ENCODE assay signal across 15 cellular contexts in the genomic region with DNA sequence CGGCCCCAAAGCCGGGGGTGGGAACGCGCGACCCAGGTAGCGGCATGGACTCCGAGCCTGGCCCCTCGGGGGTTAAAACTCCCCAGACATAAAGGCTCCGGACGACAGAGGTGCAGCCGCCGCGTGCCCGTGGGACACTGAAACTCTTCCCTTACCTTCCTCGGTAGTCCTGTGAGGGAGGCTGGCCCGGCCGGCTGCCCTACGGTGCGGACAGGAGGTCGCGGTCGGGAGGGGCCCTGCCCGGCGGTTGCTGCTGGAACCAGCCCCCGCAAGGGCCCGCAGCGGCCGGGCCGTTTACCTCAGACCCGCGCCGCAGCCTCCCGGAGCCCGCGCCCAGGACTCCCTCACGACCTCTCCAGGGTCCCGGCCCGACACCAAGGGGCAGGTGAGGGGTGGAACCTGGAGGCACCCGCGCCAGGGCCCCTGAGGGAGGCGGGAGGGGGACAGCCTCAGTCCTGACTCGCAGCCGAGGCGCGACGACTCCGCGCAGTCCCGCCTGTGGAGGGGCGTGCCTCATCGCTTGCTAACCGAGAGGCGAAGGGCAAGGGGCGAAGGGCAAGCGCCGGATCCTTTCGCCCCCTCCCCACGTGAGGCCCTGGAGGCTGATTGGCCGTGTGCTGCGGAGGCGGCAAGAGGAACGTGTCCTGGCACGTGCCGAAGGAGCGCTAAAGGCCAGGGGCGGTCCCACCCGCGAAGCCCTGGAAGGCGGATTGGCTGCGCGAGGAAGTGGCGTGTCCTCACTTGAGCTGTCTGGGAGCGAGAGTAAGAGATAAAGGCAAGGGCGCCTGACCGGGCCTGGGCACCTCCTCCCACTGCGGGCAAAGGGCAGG. TPM values are rescaled to one million over a fixed set of nuclear protein-coding genes. Genes with fewer than 3 reads are reported as not detected.
DNase-seq lines count a peak whose midpoint lies in the region; ATAC-seq and TF ChIP-seq lines count a peak whose summit lies in the region.
"Had no signal": no experiment of that assay in that cellular context is flagged by ENCODE, and none has a peak within 500 bp of the region (broad histone marks: within the 10 kb centered on the region; RNA-seq: fewer than 3 reads in every experiment).

UPB1 (plus strand) TSS at position 798 of the 830 bp plus-strand sequence. CDS start 72 bp downstream, outside the sequence.

- H3K36me3 ChIP-seq in NT2/D1 (ENCODE audit: insufficient read depth, insufficient read length, low read length) = no peaks in the 10 kb centered on the region
- H3K36me3 ChIP-seq in mesendoderm (ENCODE audit: control insufficient read depth, insufficient read depth, low read length) = no peaks in the 10 kb centered on the region
- H3K36me3 ChIP-seq in thymus (ENCODE audit: control insufficient read depth, insufficient read depth) = peaks cover 3% of the 10 kb centered on the region
- H3K36me3 ChIP-seq: cardiac muscle cell, spleen had no signal

- H3K18ac ChIP-seq in mesendoderm (ENCODE audit: low read length) = peak within 1 kb of the TSS; percentile 2

- no peak within 1 kb of the TSS for H2BK120ac ChIP-seq in mesendoderm (ENCODE audit: low read depth, low read length)

- H3K23ac ChIP-seq in mesendoderm (ENCODE audit: low read length) = no peak within 1 kb of the TSS

- H3K27me3 ChIP-seq in NT2/D1 (ENCODE audit: insufficient read depth, insufficient read length) (peaks cover 62% of the 10 kb centered on the region), foreskin keratinocyte (peaks cover 41% of the 10 kb centered on the region), mesendoderm (ENCODE audit: insufficient read depth, low read length, poor library complexity) (peaks cover 13% of the 10 kb centered on the region), thymus (ENCODE audit: control insufficient read depth, insufficient read depth) (peaks cover 27% of the 10 kb centered on the region)

- H3K27ac ChIP-seq in foreskin keratinocyte (no peak within 1 kb of the TSS), mesendoderm (ENCODE audit: low read depth, low read length) (no peak within 1 kb of the TSS), thymus (ENCODE audit: low read depth) (no peak within 1 kb of the TSS)
- H3K27ac ChIP-seq: cardiac muscle cell, HL-60, SK-N-MC, spleen had no signal

- ATAC-seq in foreskin keratinocyte (peak; percentile 24), GM18870 (IDR thresholded peaks at IDR 0.05; ENCODE audit: unreplicated experiment) (no peak), GM18517 (IDR thresholded peaks at IDR 0.05; ENCODE audit: unreplicated experiment) (no peak)
- ATAC-seq: activated T-helper 17 cell treated with anti-CD3 and anti-CD28 coated beads, Interleukin-2, amount 50 U/mL, for 72 hours had no signal

- no peak within 1 kb of the TSS for H3K4ac ChIP-seq in mesendoderm (ENCODE audit: low read depth, low read length)

- no peak within 1 kb of the TSS for H2AK5ac ChIP-seq in mesendoderm (ENCODE audit: low read length)

- no CpG with 5 or more reads among the region's 76 CpGs for WGBS in mesendoderm (ENCODE audit: extremely low coverage, insufficient coverage, low lambda C conversion rate)
- WGBS in thymus = 40% methylated on average over 76 of the region's 76 CpGs

- DNase-seq in NT2/D1 (ENCODE audit: low read depth, low spot score) = no peak
- no peak for DNase-seq in foreskin keratinocyte
- DNase-seq in mesendoderm = no peak
- no peak for DNase-seq in GM19238 (ENCODE audit: insufficient read length, low spot score)
- no peak for DNase-seq in glomerular visceral epithelial cell (ENCODE audit: extremely low spot score)
- DNase-seq: activated CD4-positive, CD25-positive, alpha-beta regulatory T cell; NCI-H1048; spleen had no signal

- H3K4me1 ChIP-seq in NT2/D1 (ENCODE audit: insufficient read depth, insufficient read length) (peaks cover 3% of the 10 kb centered on the region), foreskin keratinocyte (no peaks in the 10 kb centered on the region), mesendoderm (ENCODE audit: control insufficient read depth, low read depth, low read length) (no peaks in the 10 kb centered on the region), thymus (ENCODE audit: control insufficient read depth, insufficient read depth, low read length) (peaks cover 35% of the 10 kb centered on the region)

- peak within 1 kb of the TSS; percentile 76 for H3K9ac ChIP-seq in NT2/D1 (ENCODE audit: insufficient read length, low read depth)
- H3K9ac ChIP-seq in mesendoderm (ENCODE audit: low read length) = peak within 1 kb of the TSS; percentile 23

- no peak within 1 kb of the TSS for H2BK5ac ChIP-seq in mesendoderm (ENCODE audit: low read length)

- no peak for TF ChIP-seq CTCF in foreskin keratinocyte (conservative IDR thresholded peaks at IDR 0.05)

- H3K79me1 ChIP-seq in mesendoderm (ENCODE audit: low read length) = no peaks in the 10 kb centered on the region

- peak within 1 kb of the TSS; percentile 43 for H3K4me2 ChIP-seq in mesendoderm (ENCODE audit: low read length)

- H3K79me2 ChIP-seq in mesendoderm (ENCODE audit: control insufficient read depth, insufficient read depth, low read length) = no peaks in the 10 kb centered on the region

- H3K56ac ChIP-seq in mesendoderm (ENCODE audit: low read length) = peak within 1 kb of the TSS; percentile 62

- H3K9me3 ChIP-seq in NT2/D1 (ENCODE audit: insufficient read depth, low read length) (no peaks in the 10 kb centered on the region), thymus (ENCODE audit: control insufficient read depth) (peaks cover 4% of the 10 kb centered on the region)
- H3K9me3 ChIP-seq: spleen had no signal

- H3K4me3 ChIP-seq in NT2/D1 (ENCODE audit: insufficient read length, low read depth) (peak within 1 kb of the TSS; percentile 40), mesendoderm (ENCODE audit: low read length) (no peak within 1 kb of the TSS), thymus (ENCODE audit: low read length) (peak within 1 kb of the TSS; percentile 13)
- H3K4me3 ChIP-seq: cardiac muscle cell, SK-N-MC had no signal

- H4K5ac ChIP-seq in mesendoderm (ENCODE audit: low read length) = no peak within 1 kb of the TSS

- no peak within 1 kb of the TSS for H4K8ac ChIP-seq in mesendoderm (ENCODE audit: low read depth, low read length)

- H2BK15ac ChIP-seq in mesendoderm (replicated peaks; ENCODE audit: low read depth) = no peak within 1 kb of the TSS

RNA-seq across cellular contexts. Expression of gene UPB1, which starts in this region (rescaled TPM):
- not detected in 2 replicates for total RNA-seq in foreskin keratinocyte
- polyA plus RNA-seq in foreskin keratinocyte (not detected in 2 replicates), thymus (6.3 TPM)
- polyA plus RNA-seq in mesendoderm (2013, experiment 1 of 2) = 0.01 TPM
- polyA plus RNA-seq in mesendoderm (2013, experiment 2 of 2) = not detected

Comparison
In these comparisons a context has a peak if more than half of its experiments do, and no peak if none do; other contexts are left out.
1. Peak in ATAC-seq in foreskin keratinocyte; RNA of the gene not detected or under 1 TPM.